Comparison of ENCODE assay signal across 8 cellular contexts in genomic region chr11:16925495-16926065, GRCh38.
DNase-seq lines count a peak whose midpoint lies in the region; ATAC-seq, FAIRE-seq and TF ChIP-seq lines count a peak whose summit lies in the region.

No MANE protein-coding gene starts in this region.

- H3K36me3 ChIP-seq in bronchial epithelial cell (ENCODE audit: control insufficient read depth, insufficient read depth, low read length) (no peaks in the 10 kb centered on the region), stomach (no peaks in the 10 kb centered on the region)

- H3K27me3 ChIP-seq in bronchial epithelial cell (ENCODE audit: control insufficient read depth, insufficient read depth, low read length) (no peaks in the 10 kb centered on the region), stomach (peaks cover 0 to 31% (median 14%) of the 10 kb centered on the region in 3 donors)

- peak overlapping the region; percentile 77 to 90 (median 86) for H3K27ac ChIP-seq in stomach

- 1 to 5% (median 1%) methylated on average over 24 to 56 of the region's 56 CpGs for WGBS in stomach, 5 donors

- in situ Hi-C loops in GM18951 (cut with MboI; ENCODE audit: low sequenced_read_pairs, unreplicated experiment): no loop called here

- H3K4me3 ChIP-seq in bronchial epithelial cell (ENCODE audit: low read depth, low read length): peak overlapping the region; percentile 48
- H3K4me3 ChIP-seq in stomach: peak overlapping the region; percentile 46 to 58 (median 49)

- H3K9me3 ChIP-seq in stomach: no peaks in the 10 kb centered on the region

- DNase-seq in AG20443 (ENCODE audit: low spot score): peak; percentile 88
- DNase-seq in NCI-H526 treated with DMSO at 0.1 percent for 48 hours (lab: John Stamatoyannopoulos, UW): peak; percentile 54
- peak; percentile 63 for DNase-seq in bronchial epithelial cell (ENCODE audit: low read depth)
- peak; percentile 50 to 57 for DNase-seq in left colon
- no peak for DNase-seq in stomach
- DNase-seq in HCEC 1CT: no peak
- no peak for DNase-seq in pons (ENCODE audit: low spot score)

- no peak for TF ChIP-seq EP300 in stomach (IDR thresholded peaks at IDR 0.05)

- intact Hi-C loops in left colon (cut with DNase I, micrococcal nuclease) (no loop called here), stomach (cut with DNase I; ENCODE audit: low total_unique reads) (no loop called here)

- ATAC-seq in left colon: peak; percentile 44

- TF ChIP-seq CTCF in bronchial epithelial cell (IDR thresholded peaks at IDR 0.05; ENCODE audit: insufficient read depth, low read length, severe bottlenecking) (no peak), stomach (IDR thresholded peaks at IDR 0.05) (no peak)

- FAIRE-seq in bronchial epithelial cell (lab: Jason Lieb, UNC): no peak

- TF ChIP-seq POLR2A in GM18951 (IDR thresholded peaks at IDR 0.05; ENCODE audit: extremely low read depth, insufficient read depth, insufficient read length) (peak; percentile 35), stomach (IDR thresholded peaks at IDR 0.05) (no peak)

- H3K4me1 ChIP-seq in stomach: peaks cover 27 to 63% (median 36%) of the 10 kb centered on the region in 4 donors

Comparison
In these comparisons a context has a peak if more than half of its experiments do, and no peak if none do; other contexts are left out.
1. DNase-seq: peak in AG20443 (single experiment), NCI-H526 treated with DMSO at 0.1 percent for 48 hours (single experiment), bronchial epithelial cell (single experiment) and left colon (2 of 2); none in stomach (single experiment), HCEC 1CT (single experiment) and pons (single experiment).